In genomic region chr14:104714066-104714465, GRCh38 we compare ENCODE assay signal across 20 cellular contexts. TPM values are rescaled to one million over a fixed set of nuclear protein-coding genes. Genes with fewer than 3 reads are reported as not detected.
A peak's percentile ranks its signal among the peaks of the same experiment; 100 is the strongest.
DNase-seq lines count a peak whose midpoint lies in the region; ATAC-seq and TF ChIP-seq lines count a peak whose summit lies in the region.
"Had no signal": no experiment of that assay in that cellular context is flagged by ENCODE, and none has a peak within 500 bp of the region (broad histone marks: within the 10 kb centered on the region; RNA-seq: fewer than 3 reads in every experiment).

No MANE protein-coding gene starts in this region.

- no peak overlapping the region for H3K4me3 Mint-ChIP-seq in Calu3 (ENCODE audit: low read depth, unreplicated experiment)
- H3K4me3 Mint-ChIP-seq: B cell; CD4-positive, alpha-beta T cell; CD8-positive, alpha-beta T cell had no signal

- peaks cover 64% of the 10 kb centered on the region for H3K36me3 Mint-ChIP-seq in Calu3 (ENCODE audit: insufficient read depth, unreplicated experiment)

- H3K4me3 ChIP-seq in BLaER1 = peak overlapping the region; percentile 68
- H3K4me3 ChIP-seq: A549, GM12878 had no signal

- CTCF ChIA-PET in Calu3 (lab: Charles Lee) = no interaction called here
- CTCF ChIA-PET in RWPE1 (lab: Yijun Ruan, JAX) = no interaction called here

- no peaks in the 10 kb centered on the region for H3K4me1 Mint-ChIP-seq in Calu3 (ENCODE audit: low read depth, unreplicated experiment)

- H3K9me3 ChIP-seq in BLaER1 = no peaks in the 10 kb centered on the region
- H3K9me3 ChIP-seq: A549, Caco-2 had no signal

- peaks cover 94% of the 10 kb centered on the region for H3K4me1 ChIP-seq in BLaER1
- H3K4me1 ChIP-seq: A549, Caco-2 had no signal

- intact Hi-C loops in Calu3 (cut with micrococcal nuclease; ENCODE audit: unreplicated experiment) = no loop called here

- peaks cover 84% of the 10 kb centered on the region for H3K36me3 ChIP-seq in BLaER1

- no peaks in the 10 kb centered on the region for H3K27me3 Mint-ChIP-seq in Calu3 (ENCODE audit: unreplicated experiment)
- H3K27me3 Mint-ChIP-seq: B cell; CD4-positive, alpha-beta T cell had no signal

- no peaks in the 10 kb centered on the region for H4K20me1 ChIP-seq in BLaER1

- H3K27ac Mint-ChIP-seq in Calu3 (ENCODE audit: unreplicated experiment) = peak overlapping the region; percentile 42
- H3K27ac Mint-ChIP-seq: B cell; CD4-positive, alpha-beta T cell; CD8-positive, alpha-beta T cell had no signal

- BruUV-seq in Calu3 (replicated peaks; lab: Mats Ljungman, UMichigan) = no TSS peak

- no peaks in the 10 kb centered on the region for H3K9me3 Mint-ChIP-seq in Calu3 (ENCODE audit: low read depth, unreplicated experiment)
- H3K9me3 Mint-ChIP-seq: CD4-positive, alpha-beta T cell; CD8-positive, alpha-beta T cell had no signal

- DNase-seq in Calu3 = no peak
- no peak for DNase-seq in RWPE1 (ENCODE audit: low spot score)
- no peak for DNase-seq in stimulated activated CD4-positive, alpha-beta T cell treated with anti-CD3 and anti-CD28 coated beads, Interleukin-2, amount 100 ng/mL, for 48 hours
- DNase-seq in GM20000 (ENCODE audit: low spot score) = no peak
- DNase-seq: AML-193; Caco-2; CD4-positive, alpha-beta T cell; CD8-positive, alpha-beta T cell; DMS 273 treated with DMSO at 0.1 percent for 48 hours; DMS153; DMS53; DMS79; DND-41; EL; GDM1 had no signal

- TF ChIP-seq CTCF in Calu3 (IDR thresholded peaks at IDR 0.05; ENCODE audit: unreplicated experiment) = no peak
- no peak for TF ChIP-seq CTCF in RWPE1 (conservative IDR thresholded peaks at IDR 0.05; ENCODE audit: low read depth)
- TF ChIP-seq CTCF in GM20000 (IDR thresholded peaks at IDR 0.05; ENCODE audit: extremely low read depth, missing control alignments) = no peak

- H3K27me3 ChIP-seq in BLaER1 = no peaks in the 10 kb centered on the region

- H3K27ac ChIP-seq in BLaER1 = peak overlapping the region; percentile 92
- peak overlapping the region; percentile 58 for H3K27ac ChIP-seq in RWPE1
- H3K27ac ChIP-seq: A549 had no signal

- no peak for ATAC-seq in HG03354 (IDR thresholded peaks at IDR 0.05; ENCODE audit: poor library complexity, severe bottlenecking, unreplicated experiment)
- ATAC-seq: A549; CD8-positive, alpha-beta T cell; GM12878 had no signal

- H3K4me2 ChIP-seq in BLaER1 = peak overlapping the region; percentile 93
- H3K4me2 ChIP-seq: A549 had no signal

- POLR2A ChIA-PET in RWPE1 (lab: Yijun Ruan, JAX; ENCODE audit: low non-redundant PET) = no interaction called here

- peak overlapping the region; percentile 86 for H3K9ac ChIP-seq in BLaER1

RNA-seq across cellular contexts. Expression of gene ADSS1, which starts 10.0 kb away (rescaled TPM):
- 8.6 and 10.0 TPM in 2 replicates for total RNA-seq in Calu3 (2022)

RNA-seq across cellular contexts. Expression of gene INF2, which starts 24.6 kb away (rescaled TPM):
- total RNA-seq in Calu3 (2022) = 208 and 220 TPM in 2 replicates

RNA-seq across cellular contexts. Expression of gene SIVA1, which starts 38.9 kb away (rescaled TPM):
- 72.3 and 73.3 TPM in 2 replicates for total RNA-seq in Calu3 (2022)
